12 cellular contexts compared by ENCODE assay signal in the genomic region with DNA sequence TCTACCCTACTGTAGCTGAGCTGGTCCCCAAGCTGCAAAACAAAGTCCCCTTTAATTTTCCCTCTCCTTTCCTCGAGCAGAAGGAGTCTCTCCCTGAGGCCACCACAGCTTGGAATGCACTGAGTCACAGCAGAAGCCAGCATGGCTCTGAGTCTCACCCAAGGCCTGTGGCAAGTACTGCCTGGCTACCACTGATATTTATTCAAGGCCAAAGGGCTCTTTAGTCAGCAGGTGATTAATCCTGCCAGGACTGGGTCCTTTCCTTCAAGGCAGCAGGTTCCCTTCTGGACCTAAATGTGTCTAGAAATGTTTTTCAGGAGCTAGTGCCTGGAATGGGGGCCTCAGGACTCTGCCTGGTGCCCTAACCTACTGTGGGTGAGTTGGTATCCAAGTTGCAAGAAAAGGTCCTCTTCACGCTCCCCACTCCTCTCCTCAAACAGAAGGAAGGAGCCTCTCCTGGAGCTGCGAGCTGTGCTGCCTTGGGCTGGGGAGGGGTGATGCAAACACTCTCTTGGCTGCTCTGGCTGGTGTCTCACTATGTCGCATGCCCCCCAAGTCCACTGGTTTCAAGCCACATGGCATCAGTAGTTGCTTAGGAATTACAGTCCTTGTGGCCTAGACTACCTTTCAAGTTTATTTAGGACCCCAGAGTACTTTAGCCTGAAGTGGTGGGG. TPM values are rescaled to one million over a fixed set of nuclear protein-coding genes. Genes with fewer than 3 reads are reported as not detected.
DNase-seq lines count a peak whose midpoint lies in the region; TF ChIP-seq lines count a peak whose summit lies in the region.
"Had no signal": no experiment of that assay in that cellular context is flagged by ENCODE, and none has a peak within 500 bp of the region (broad histone marks: within the 10 kb centered on the region; RNA-seq: fewer than 3 reads in every experiment).

No MANE protein-coding gene starts in this region.

- no peaks in the 10 kb centered on the region for H3K9me3 ChIP-seq in SJSA1 (replicated peaks)

- H3K36me3 ChIP-seq in SJSA1 = no peaks in the 10 kb centered on the region

- TF ChIP-seq CTCF in fibroblast of mammary gland (conservative IDR thresholded peaks at IDR 0.05; ENCODE audit: control insufficient read depth, insufficient read depth, low read depth, low read length) (no peak), retinal pigment epithelial cell (conservative IDR thresholded peaks at IDR 0.05; ENCODE audit: low read depth, low read length) (no peak)

- H3K4me1 ChIP-seq in SJSA1 (replicated peaks) = peaks cover 13% of the 10 kb centered on the region

- no peaks in the 10 kb centered on the region for H3K27me3 ChIP-seq in SJSA1 (replicated peaks)

- H3K4me3 ChIP-seq in SJSA1 (no peak overlapping the region), fibroblast of mammary gland (ENCODE audit: control insufficient read depth, low read depth, low read length) (no peak overlapping the region), retinal pigment epithelial cell (ENCODE audit: low read length) (no peak overlapping the region)
- H3K4me3 ChIP-seq: skin epidermis had no signal

- peak; percentile 62 for DNase-seq in GM04503 (ENCODE audit: low read depth)
- peak; percentile 36 to 53 for DNase-seq in SJSA1 (ENCODE audit: low read depth in 1 of 2, low spot score in 2 of 2)
- DNase-seq in fibroblast of mammary gland (ENCODE audit: low read depth) = peak; percentile 82
- peak; percentile 59 for DNase-seq in retinal pigment epithelial cell (ENCODE audit: low read depth)
- DNase-seq in NCI-H2196 treated with DMSO at 0.1 percent for 48 hours (lab: John Stamatoyannopoulos, UW; ENCODE audit: unreplicated experiment) = no peak
- DNase-seq in NK-92 treated with Interleukin-12 subunit alpha and Interleukin-12 subunit beta, amount 100 ng/mL, for 24 hours (lab: John Stamatoyannopoulos, UW) = no peak
- no peak for DNase-seq in middle frontal gyrus (ENCODE audit: extremely low spot score, low spot score)
- no peak for DNase-seq in GM19238 (ENCODE audit: insufficient read length, low spot score)
- DNase-seq: activated T-cell treated with anti-CD3 and anti-CD28 coated beads, Interleukin-2, amount 50 U/mL, for 24 hours; GDM1 had no signal

- no peak overlapping the region for H3K27ac ChIP-seq in SJSA1
- H3K27ac ChIP-seq: skin epidermis had no signal

RNA-seq across cellular contexts. Expression of a gene that starts 53.4 kb away (rescaled TPM):
- total RNA-seq in SJSA1 (2014; rRNA removed; shearing (Covaris generic)) = not detected in 2 replicates
- total RNA-seq: NCI-H460 had no signal

Comparison
In these comparisons a context has a peak if more than half of its experiments do, and no peak if none do; other contexts are left out.
1. DNase-seq: peak in GM04503 (single experiment), SJSA1 (2 of 2), fibroblast of mammary gland (single experiment) and retinal pigment epithelial cell (single experiment); none in NCI-H2196 treated with DMSO at 0.1 percent for 48 hours (single experiment), NK-92 treated with Interleukin-12 subunit alpha and Interleukin-12 subunit beta, amount 100 ng/mL, for 24 hours (single experiment), middle frontal gyrus (single experiment) and GM19238 (single experiment).